In the genomic region with DNA sequence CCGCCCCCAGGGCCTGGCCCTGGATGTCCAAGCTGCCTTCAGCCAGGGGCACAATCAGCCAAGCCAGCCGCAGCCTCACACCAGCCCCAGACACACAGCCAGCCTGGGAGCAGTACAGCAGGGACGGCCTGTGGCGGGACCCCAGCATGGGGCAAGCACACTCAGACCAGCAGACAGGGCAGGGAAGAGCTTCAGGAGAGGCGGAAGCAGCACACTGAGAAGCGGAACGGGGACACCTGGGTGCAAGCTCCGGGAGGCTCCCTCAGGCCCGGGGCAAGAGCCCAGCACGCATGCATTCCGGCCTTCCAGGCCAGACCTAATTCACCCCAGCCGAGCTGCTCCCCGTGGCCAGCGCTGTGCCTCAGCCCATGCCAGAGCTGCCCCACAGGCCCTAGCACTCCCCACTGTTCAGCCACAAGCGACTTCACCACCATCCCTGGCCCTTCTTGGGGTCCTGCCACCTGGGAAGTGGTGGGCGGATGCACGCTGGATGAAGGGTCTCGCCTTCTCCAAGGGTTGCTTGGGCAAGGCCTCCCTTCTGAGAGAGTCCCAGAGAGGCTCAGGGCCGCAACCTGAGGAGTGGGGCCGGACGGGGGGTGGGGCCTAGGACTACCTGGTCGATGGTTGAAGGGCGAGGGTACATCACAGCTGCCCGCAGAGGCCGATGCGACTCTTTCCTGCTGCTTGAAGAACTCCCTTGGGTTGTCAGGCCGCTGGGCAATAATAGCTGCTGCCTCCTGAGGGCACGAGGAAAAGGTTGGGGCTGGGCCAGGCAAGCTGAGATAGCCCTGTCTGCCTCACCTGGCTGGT, we compare ENCODE assay signal across 1 cellular context.
TF ChIP-seq lines count a peak whose summit lies in the region.

No MANE protein-coding gene starts in this region.

TF ChIP-seq in HepG2, 621 proteins besides CTCF, POLR2A, EP300 and RAD21:
- TF ChIP-seq ZNF232 (CRISPR knock-in tag; IDR thresholded peaks at IDR 0.05; ENCODE audit: borderline replicate concordance) (no peak), AGO2 (optimal IDR thresholded peaks at IDR 0.05; ENCODE audit: low read depth, low read length) (peak; percentile 64)
